Comparison of ENCODE assay signal across 2 cellular contexts in the genomic region with DNA sequence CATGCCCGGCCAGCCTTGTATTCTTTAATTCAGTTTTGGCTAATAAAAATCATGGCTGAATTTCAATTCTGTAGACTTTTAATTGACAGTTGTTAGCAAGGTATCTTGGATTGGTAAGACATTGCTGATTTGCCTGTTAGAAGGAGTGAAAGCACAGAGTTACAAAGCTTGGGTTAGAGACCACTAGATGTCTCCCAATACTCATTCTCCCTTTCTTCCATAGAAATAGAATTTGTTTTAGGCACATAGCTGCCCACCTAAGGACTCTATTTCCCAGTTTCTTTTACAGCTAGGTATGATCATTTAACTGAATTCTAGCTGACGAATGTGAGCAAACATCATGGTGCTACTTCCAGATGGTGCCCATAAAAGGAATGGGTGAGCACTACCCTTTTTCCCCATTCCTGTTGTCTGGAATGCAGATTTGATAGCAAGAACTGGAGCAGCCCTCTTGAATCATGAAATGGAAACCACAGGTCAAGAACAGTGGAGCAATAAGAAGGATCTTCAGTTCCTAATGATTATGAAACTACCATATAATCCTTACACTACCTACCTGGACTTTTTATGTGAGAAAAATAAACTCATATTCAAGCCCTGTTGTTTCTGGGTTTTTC.
TF ChIP-seq lines count a peak whose summit lies in the region.

No MANE protein-coding gene starts in this region.

TF ChIP-seq in IMR-90, 13 proteins besides CTCF, POLR2A, EP300 and RAD21:
- TF ChIP-seq CEBPB (IDR thresholded peaks at IDR 0.05; ENCODE audit: low read depth, low read length) (no peak), MAFK (IDR thresholded peaks at IDR 0.05; ENCODE audit: low read depth, low read length) (no peak), SMC3 (IDR thresholded peaks at IDR 0.05; ENCODE audit: low read depth, low read length) (no peak), RFX5 (IDR thresholded peaks at IDR 0.05; ENCODE audit: low read depth, low read length) (no peak), NFE2L2 (IDR thresholded peaks at IDR 0.05; ENCODE audit: low read depth, low read length) (no peak), FOS (IDR thresholded peaks at IDR 0.05; ENCODE audit: low read depth, low read length) (no peak), RCOR1 (IDR thresholded peaks at IDR 0.05; ENCODE audit: insufficient replicate concordance, low read length) (no peak), BHLHE40 (IDR thresholded peaks at IDR 0.05; ENCODE audit: low read depth, low read length) (no peak), MXI1 (IDR thresholded peaks at IDR 0.05; ENCODE audit: borderline replicate concordance, low read depth, low read length) (no peak), MAZ (IDR thresholded peaks at IDR 0.05; ENCODE audit: borderline replicate concordance, low read depth, low read length) (no peak), CHD1 (IDR thresholded peaks at IDR 0.05; ENCODE audit: low read depth, low read length) (no peak)
- TF ChIP-seq, protein P1, sequence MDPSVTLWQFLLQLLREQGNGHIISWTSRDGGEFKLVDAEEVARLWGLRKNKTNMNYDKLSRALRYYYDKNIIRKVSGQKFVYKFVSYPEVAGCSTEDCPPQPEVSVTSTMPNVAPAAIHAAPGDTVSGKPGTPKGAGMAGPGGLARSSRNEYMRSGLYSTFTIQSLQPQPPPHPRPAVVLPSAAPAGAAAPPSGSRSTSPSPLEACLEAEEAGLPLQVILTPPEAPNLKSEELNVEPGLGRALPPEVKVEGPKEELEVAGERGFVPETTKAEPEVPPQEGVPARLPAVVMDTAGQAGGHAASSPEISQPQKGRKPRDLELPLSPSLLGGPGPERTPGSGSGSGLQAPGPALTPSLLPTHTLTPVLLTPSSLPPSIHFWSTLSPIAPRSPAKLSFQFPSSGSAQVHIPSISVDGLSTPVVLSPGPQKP (IDR thresholded peaks at IDR 0.05; ENCODE audit: borderline replicate concordance, low read depth, low read length): no peak

TF ChIP-seq in H1, 55 proteins besides CTCF, POLR2A, EP300 and RAD21:
- TF ChIP-seq NANOG (IDR thresholded peaks at IDR 0.05; ENCODE audit: insufficient read depth, low read depth, low read length, poor library complexity, severe bottlenecking) (no peak), RBBP5 (IDR thresholded peaks at IDR 0.05; ENCODE audit: borderline replicate concordance, low read depth, low read length) (no peak), SAP30 (IDR thresholded peaks at IDR 0.05; ENCODE audit: insufficient read depth, insufficient replicate concordance, low read length) (no peak), TEAD4 (IDR thresholded peaks at IDR 0.05; ENCODE audit: low read depth, low read length) (no peak)
